Comparison of ENCODE assay signal across 10 cellular contexts in the genomic region with DNA sequence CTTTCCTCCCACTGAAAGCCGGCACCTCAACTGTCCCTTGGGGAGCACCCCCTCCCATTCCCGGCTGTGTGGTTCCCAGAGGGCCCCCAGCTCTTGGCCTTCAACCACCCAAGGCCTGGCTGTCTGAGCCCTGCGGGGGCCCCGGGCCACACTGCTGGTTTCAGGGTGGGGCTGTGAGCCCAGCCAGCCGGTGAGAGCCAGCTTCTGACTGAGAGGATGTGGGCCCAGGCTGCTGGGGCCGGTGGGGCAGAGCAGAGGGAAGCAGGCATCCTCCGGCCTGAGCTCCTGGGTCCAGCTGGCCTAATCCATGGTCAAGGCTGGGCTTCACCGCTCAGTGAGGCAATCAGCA. TPM values are rescaled to one million over a fixed set of nuclear protein-coding genes. Genes with fewer than 3 reads are reported as not detected.
DNase-seq lines count a peak whose midpoint lies in the region; ATAC-seq and TF ChIP-seq lines count a peak whose summit lies in the region.
"Had no signal": no experiment of that assay in that cellular context is flagged by ENCODE, and none has a peak within 500 bp of the region (broad histone marks: within the 10 kb centered on the region; RNA-seq: fewer than 3 reads in every experiment).

No MANE protein-coding gene starts in this region.

- H3K9ac ChIP-seq in skeletal muscle satellite cell (ENCODE audit: low read depth, low read length): peak overlapping the region; percentile 59

- TF ChIP-seq EP300 in gastroesophageal sphincter (IDR thresholded peaks at IDR 0.05): no peak

- no peak for TF ChIP-seq POLR2A in gastroesophageal sphincter (IDR thresholded peaks at IDR 0.05)

- peak overlapping the region; percentile 33 for H3K27ac Mint-ChIP-seq in Calu3 (ENCODE audit: unreplicated experiment)

- CTCF ChIA-PET in Calu3 (lab: Charles Lee): interaction anchor here (1.3 to 1.4 kb wide), 2 partner anchors 13 to 16 kb away, joined by 3 to 8 read pairs; no protein-coding TSS in a partner anchor

- DNase-seq in Calu3 (no peak), RWPE2 (ENCODE audit: low spot score) (no peak), NCI-H2107 treated with DMSO at 0.1 percent for 48 hours (lab: John Stamatoyannopoulos, UW; ENCODE audit: unreplicated experiment) (no peak), NCI-H146 (lab: John Stamatoyannopoulos, UW) (no peak)
- DNase-seq: HFFc6; stimulated activated naive CD4-positive, alpha-beta T cell treated with Interleukin-2 at 50 U/mL for 16 hours had no signal

- no peaks in the 10 kb centered on the region for H3K9me3 Mint-ChIP-seq in Calu3 (ENCODE audit: low read depth, unreplicated experiment)
- H3K9me3 Mint-ChIP-seq: HFFc6 had no signal

- no peaks in the 10 kb centered on the region for H3K27me3 Mint-ChIP-seq in Calu3 (ENCODE audit: unreplicated experiment)
- H3K27me3 Mint-ChIP-seq: progenitor cell of endocrine pancreas had no signal

- intact Hi-C loops in Calu3 (cut with micrococcal nuclease; ENCODE audit: unreplicated experiment): no loop called here

- H3K36me3 ChIP-seq in RWPE2 (ENCODE audit: low read depth): peaks cover 37% of the 10 kb centered on the region
- no peaks in the 10 kb centered on the region for H3K36me3 ChIP-seq in gastroesophageal sphincter
- peaks cover 15% of the 10 kb centered on the region for H3K36me3 ChIP-seq in skeletal muscle satellite cell (ENCODE audit: insufficient read depth, low read length)

- H3K4me1 ChIP-seq in RWPE2 (ENCODE audit: insufficient read depth, poor library complexity, severe bottlenecking): peaks cover 30% of the 10 kb centered on the region
- H3K4me1 ChIP-seq in gastroesophageal sphincter: peaks cover 0 to 50% (median 43%) of the 10 kb centered on the region in 3 donors
- peaks cover 38% of the 10 kb centered on the region for H3K4me1 ChIP-seq in skeletal muscle satellite cell (ENCODE audit: control insufficient read depth, insufficient read depth, low read length)

- H3K27me3 ChIP-seq in RWPE2 (ENCODE audit: insufficient read depth, poor library complexity, severe bottlenecking) (no peaks in the 10 kb centered on the region), gastroesophageal sphincter (no peaks in the 10 kb centered on the region), skeletal muscle satellite cell (ENCODE audit: control insufficient read depth, insufficient read depth, low read length) (no peaks in the 10 kb centered on the region)

- ATAC-seq in RWPE2 (ENCODE audit: low read depth): no peak
- ATAC-seq in gastroesophageal sphincter: no peak
- ATAC-seq in esophagus mucosa: no peak

- no CpG with 5 or more reads among the region's 8 CpGs for WGBS in gastroesophageal sphincter (ENCODE audit: low coverage in 1 of 2), 2 donors

- H3K27ac ChIP-seq in RWPE2 (ENCODE audit: poor library complexity, severe bottlenecking): peak overlapping the region; percentile 67
- H3K27ac ChIP-seq in gastroesophageal sphincter: peak overlapping the region in 3 of 4 donors; percentile 53 to 76 (median 60)

- no peak overlapping the region for H3K4me3 Mint-ChIP-seq in Calu3 (ENCODE audit: low read depth, unreplicated experiment)
- H3K4me3 Mint-ChIP-seq: HFFc6 had no signal

- H3K36me3 Mint-ChIP-seq in Calu3 (ENCODE audit: insufficient read depth, unreplicated experiment): peaks cover 46% of the 10 kb centered on the region

- no peak overlapping the region for H3K4me3 ChIP-seq in RWPE2 (ENCODE audit: severe bottlenecking)
- no peak overlapping the region for H3K4me3 ChIP-seq in gastroesophageal sphincter
- H3K4me3 ChIP-seq in skeletal muscle satellite cell (ENCODE audit: low read length): no peak overlapping the region

- no peak overlapping the region for H3K4me2 ChIP-seq in skeletal muscle satellite cell (ENCODE audit: low read length)

- BruUV-seq in Calu3 (replicated peaks; lab: Mats Ljungman, UMichigan): no TSS peak

- peaks cover 14% of the 10 kb centered on the region for H3K4me1 Mint-ChIP-seq in Calu3 (ENCODE audit: low read depth, unreplicated experiment)

- H3K9me3 ChIP-seq in RWPE2 (ENCODE audit: severe bottlenecking) (no peaks in the 10 kb centered on the region), gastroesophageal sphincter (no peaks in the 10 kb centered on the region), skeletal muscle satellite cell (replicated peaks; ENCODE audit: low read length) (no peaks in the 10 kb centered on the region)

- TF ChIP-seq CTCF in Calu3 (IDR thresholded peaks at IDR 0.05; ENCODE audit: unreplicated experiment): no peak
- no peak for TF ChIP-seq CTCF in RWPE2 (IDR thresholded peaks at IDR 0.05; ENCODE audit: poor library complexity, severe bottlenecking)
- TF ChIP-seq CTCF in gastroesophageal sphincter (IDR thresholded peaks at IDR 0.05): no peak

RNA-seq across cellular contexts. Expression of a gene that starts 0.9 kb away (rescaled TPM):
- total RNA-seq in Calu3 (2022) (747 and 1,100 TPM in 2 replicates), gastroesophageal sphincter (100 to 1,000 TPM; 101 to 260 (median 166) TPM), esophagus mucosa (193 TPM)
- total RNA-seq in skeletal muscle satellite cell (2012; rRNA removed): 306 and 332 TPM in 2 replicates

RNA-seq across cellular contexts. Expression of a gene that starts 29.0 kb away (rescaled TPM):
- 95.7 and 115 TPM in 2 replicates for total RNA-seq in Calu3 (2022)
- total RNA-seq in gastroesophageal sphincter: 10 to 100 TPM; 11.2 to 30.1 (median 21.6) TPM
- total RNA-seq in skeletal muscle satellite cell (2012; rRNA removed): 45.0 and 47.4 TPM in 2 replicates
- 55.5 TPM for total RNA-seq in esophagus mucosa

RNA-seq across cellular contexts. Expression of a gene that starts 43.4 kb away (rescaled TPM):
- total RNA-seq in Calu3 (2022) (3.1 and 3.3 TPM in 2 replicates), gastroesophageal sphincter (10 to 100 TPM; 50.8 to 76.5 (median 72.3) TPM), esophagus mucosa (4.1 TPM)
- 21.3 and 34.1 TPM in 2 replicates for total RNA-seq in skeletal muscle satellite cell (2012; rRNA removed)

RNA-seq across cellular contexts. Expression of a gene that starts 55.4 kb away (rescaled TPM):
- total RNA-seq in Calu3 (2022): 246 and 262 TPM in 2 replicates
- total RNA-seq in gastroesophageal sphincter: 100 to 1,000 TPM; 172 to 315 (median 211) TPM
- total RNA-seq in skeletal muscle satellite cell (2012; rRNA removed): 44.4 and 67.9 TPM in 2 replicates
- 16.1 TPM for total RNA-seq in esophagus mucosa

Comparison
In these comparisons a context has a peak if more than half of its experiments do, and no peak if none do; other contexts are left out.
1. RNA of a gene that starts 43.4 kb away (total RNA-seq): 50.8 to 76.5 TPM in gastroesophageal sphincter; 4.1 TPM in esophagus mucosa (single experiment) and 3.1 to 3.3 TPM in Calu3; every median in the first group is over 10 times any median in the second.